10 cellular contexts compared by ENCODE assay signal in genomic region chr11:77776455-77776854, GRCh38. TPM values are rescaled to one million over a fixed set of nuclear protein-coding genes. Genes with fewer than 3 reads are reported as not detected.
DNase-seq lines count a peak whose midpoint lies in the region; ATAC-seq, FAIRE-seq and TF ChIP-seq lines count a peak whose summit lies in the region.
"Had no signal": no experiment of that assay in that cellular context is flagged by ENCODE, and none has a peak within 500 bp of the region (broad histone marks: within the 10 kb centered on the region; RNA-seq: fewer than 3 reads in every experiment).

No MANE protein-coding gene starts in this region.

- H3K4me3 ChIP-seq in A549 (no peak overlapping the region), GM12864 (ENCODE audit: low read depth, low read length) (no peak overlapping the region), esophagus squamous epithelium (no peak overlapping the region), testis (no peak overlapping the region)
- H3K4me3 ChIP-seq: SJSA1 had no signal

- H3K4me1 ChIP-seq in A549 (no peaks in the 10 kb centered on the region), esophagus squamous epithelium (peaks cover 0 to 5% (median 0%) of the 10 kb centered on the region in 3 donors), testis (no peaks in the 10 kb centered on the region)

- CTCF ChIA-PET in A549 (lab: Yijun Ruan, JAX), result interaction anchor here (0.5 to 2.6 kb wide), 6 partner anchors 13 to 275 kb away, joined by 3 to 10 read pairs (median 4); no protein-coding TSS in a partner anchor

- peak in 1 of 2 experiments; percentile 21 for DNase-seq in A549 (ENCODE audit: low read depth in 1 of 2, low spot score in 1 of 2)
- no peak for DNase-seq in GM12864 (ENCODE audit: low read depth)
- DNase-seq in NCI-H526 treated with DMSO at 0.1 percent for 48 hours (lab: John Stamatoyannopoulos, UW), result peak; percentile 15
- no peak for DNase-seq in esophagus squamous epithelium (lab: John Stamatoyannopoulos, UW)
- no peak for DNase-seq in HuH-7.5 (ENCODE audit: low spot score)
- no peak for DNase-seq in HK-2 (ENCODE audit: unreplicated experiment)
- DNase-seq in testis, result no peak
- DNase-seq: activated naive CD8-positive, alpha-beta T cell treated with anti-CD3 and anti-CD28 coated beads, Interleukin-2, amount 10 ng/mL, durations not matched to agents 7 days and 5 days had no signal

- no peak for FAIRE-seq in A549 (lab: Jason Lieb, UNC)

- intact Hi-C loops in esophagus squamous epithelium (cut with DNase I) (no loop called here), testis (cut with DNase I; ENCODE audit: low total_unique reads) (no loop called here)

- H3K36me3 ChIP-seq in esophagus squamous epithelium (no peaks in the 10 kb centered on the region), testis (ENCODE audit: low read depth, missing control alignments) (no peaks in the 10 kb centered on the region)
- H3K36me3 ChIP-seq: SJSA1 had no signal

- ATAC-seq in A549 (peak in 1 of 2 experiments; percentile 57; a peak in 1 of 6 replicates), GM19452 (IDR thresholded peaks at IDR 0.05; ENCODE audit: unreplicated experiment) (no peak)

- no peak overlapping the region for H3K4me2 ChIP-seq in A549

- TF ChIP-seq EP300 in A549 (IDR thresholded peaks at IDR 0.05), result no peak

- POLR2A ChIA-PET in A549 (lab: Yijun Ruan, JAX), result interaction anchor here (1.3 kb wide), 1 partner anchor 218 kb away, joined by 3 read pairs; the partner anchor contains the start of gene INTS4

- WGBS in A549 (ENCODE audit: missing lambda C conversion rate), result 20% methylated on average over 1 of the region's 1 CpG
- 40 to 46% methylated on average over 1 of the region's 1 CpG for WGBS in esophagus squamous epithelium, 2 donors
- 69 to 90% methylated on average over 1 of the region's 1 CpG for WGBS in testis, 2 donors

- TF ChIP-seq POLR2A in A549 (IDR thresholded peaks at IDR 0.05; ENCODE audit: low read length) (no peak), esophagus squamous epithelium (IDR thresholded peaks at IDR 0.05) (no peak), testis (IDR thresholded peaks at IDR 0.05) (no peak)

- H3K27me3 ChIP-seq in esophagus squamous epithelium, result no peaks in the 10 kb centered on the region
- H3K27me3 ChIP-seq in testis, result no peaks in the 10 kb centered on the region
- H3K27me3 ChIP-seq: SJSA1 had no signal

- no peak overlapping the region for H3K27ac ChIP-seq in A549
- H3K27ac ChIP-seq in esophagus squamous epithelium, result no peak overlapping the region
- H3K27ac ChIP-seq in testis, result no peak overlapping the region
- H3K27ac ChIP-seq: SJSA1 had no signal

- H3K9me3 ChIP-seq in A549, result no peaks in the 10 kb centered on the region
- no peaks in the 10 kb centered on the region for H3K9me3 ChIP-seq in esophagus squamous epithelium
- H3K9me3 ChIP-seq in testis, result no peaks in the 10 kb centered on the region
- H3K9me3 ChIP-seq: SJSA1 had no signal

- TF ChIP-seq CTCF in A549 (IDR thresholded peaks at IDR 0.05) (peak; percentile 60), GM12864 (IDR thresholded peaks at IDR 0.05; ENCODE audit: low read depth, low read length, missing control alignments) (peak; percentile 16), esophagus squamous epithelium (IDR thresholded peaks at IDR 0.05) (peak in 4 of 6 experiments; percentile 24 to 54 (median 35)), testis (IDR thresholded peaks at IDR 0.05) (no peak)

- peak; percentile 65 to 70 for TF ChIP-seq RAD21 in A549 (conservative IDR thresholded peaks at IDR 0.05 in 1 of 2, IDR thresholded peaks at IDR 0.05 in 1 of 2)

TF ChIP-seq in A549, 52 proteins besides CTCF, POLR2A, EP300 and RAD21:
- peak; percentile 42; the same call in 2 of the 3 replicates for TF ChIP-seq SMC3 (IDR thresholded peaks at IDR 0.05)
- no peak for TF ChIP-seq NR3C1 (IDR thresholded peaks at IDR 0.05)
- no peak for TF ChIP-seq ESRRA (IDR thresholded peaks at IDR 0.05; ENCODE audit: borderline replicate concordance, low read length)

RNA-seq across cellular contexts. Expression of gene RSF1, which starts 44.1 kb away (rescaled TPM):
- polyA plus RNA-seq in A549 (2011; rRNA removed), result 29.6 TPM in 2 replicates
- polyA plus RNA-seq in A549 (2012; cell fraction: cytosol; rRNA removed), result 5.5 and 8.3 TPM in 2 replicates
- 5.0 and 7.4 TPM in 2 replicates for polyA plus RNA-seq in A549 (2012; cell fraction: nucleus; rRNA removed)
- 15.4 to 18.8 TPM (median 17.6 TPM) in 3 replicates for polyA plus RNA-seq in A549 (2017; fragmentation: RNase III; extraction: RNeasy Plus Mini Kit Qiagen cat#74134 plus additional on column Dnase treatment)
- polyA minus RNA-seq in A549 (2011; rRNA and poly(A)+ RNA removed), result 23.6 and 26.3 TPM in 2 replicates
- 10 to 100 TPM; 14.7 to 37.8 (median 29.1) TPM for total RNA-seq in esophagus squamous epithelium
- total RNA-seq in testis, result 100 to 1,000 TPM in 1 of 2 donors, 10 to 100 TPM in 1; 94.6 to 168 TPM
- polyA plus RNA-seq in testis (ENCODE audit: insufficient read depth, low read depth, low replicate concordance), result 17.7 TPM

RNA-seq across cellular contexts. Expression of gene AAMDC, which starts 44.5 kb away (rescaled TPM):
- polyA plus RNA-seq in A549 (2011; rRNA removed) (17.7 and 25.4 TPM in 2 replicates), A549 (2017; fragmentation: RNase III; extraction: RNeasy Plus Mini Kit Qiagen cat#74134 plus additional on column Dnase treatment) (31.3 to 41.8 TPM (median 36.5 TPM) in 3 replicates), testis (ENCODE audit: insufficient read depth, low read depth, low replicate concordance) (56.6 TPM)
- polyA plus RNA-seq in A549 (2012; cell fraction: cytosol; rRNA removed), result 13.7 and 17.1 TPM in 2 replicates
- polyA plus RNA-seq in A549 (2012; cell fraction: nucleus; rRNA removed), result 2.9 and 6.0 TPM in 2 replicates
- polyA minus RNA-seq in A549 (2011; rRNA and poly(A)+ RNA removed), result 2.2 and 3.8 TPM in 2 replicates
- total RNA-seq in esophagus squamous epithelium (10 to 100 TPM in 1 of 4 donors, 1 to 10 TPM in 2, under 1 TPM in 1; 0.83 to 15.4 (median 2.2) TPM), testis (10 to 100 TPM; 20.2 to 22.0 TPM)

Comparison
In these comparisons a context has a peak if more than half of its experiments do, and no peak if none do; other contexts are left out.
1. CTCF ChIP-seq: peak in A549 (single experiment), GM12864 (single experiment) and esophagus squamous epithelium (4 of 6); none in testis (0 of 3).